Comparison of ENCODE assay signal across 8 cellular contexts in genomic region chr2:238256594-238257104, GRCh38. TPM values are rescaled to one million over a fixed set of nuclear protein-coding genes. Genes with fewer than 3 reads are reported as not detected.
DNase-seq lines count a peak whose midpoint lies in the region; ATAC-seq and TF ChIP-seq lines count a peak whose summit lies in the region.

No MANE protein-coding gene starts in this region.

- H3K9me3 ChIP-seq in CD4-positive, alpha-beta memory T cell (ENCODE audit: control insufficient read depth in 1 of 2, low read length in 2 of 2): no peaks in the 10 kb centered on the region
- H3K9me3 ChIP-seq in HEK293 (ENCODE audit: control insufficient read depth, insufficient read depth, low read depth, low read length) (no peaks in the 10 kb centered on the region), left lung (no peaks in the 10 kb centered on the region)

- peak overlapping the region in 5 of 7 donors; percentile 37 to 78 (median 53) for H3K27ac Mint-ChIP-seq in CD4-positive, alpha-beta memory T cell

- H3K4me3 Mint-ChIP-seq in CD4-positive, alpha-beta memory T cell: no peak overlapping the region

- TF ChIP-seq CTCF in HEK293 (tag by site-specific recombination; IDR thresholded peaks at IDR 0.05) (peak; percentile 84), left lung (IDR thresholded peaks at IDR 0.05) (peak; percentile 70 to 78)

- CTCF ChIA-PET in CD4-positive, alpha-beta memory T cell (lab: Charles Lee; ENCODE audit: partially characterized antibody): interaction anchor here (0.5 to 4.5 kb wide), 2 partner anchors 8 to 205 kb away, joined by 3 to 25 read pairs; no protein-coding TSS in a partner anchor
- CTCF ChIA-PET in HEK293 (lab: Yijun Ruan, JAX): interaction anchor here (0.6 to 3.5 kb wide), 27 partner anchors 9 to 1570 kb away, joined by 3 to 36 read pairs (median 3); partner anchors contain the start of genes HES6 and SCLY

- H3K4me1 Mint-ChIP-seq in CD4-positive, alpha-beta memory T cell: peaks cover 0 to 17% (median 5%) of the 10 kb centered on the region in 4 donors

- peaks cover 18 to 59% of the 10 kb centered on the region in 2 donors for H3K36me3 Mint-ChIP-seq in CD4-positive, alpha-beta memory T cell

- no peaks in the 10 kb centered on the region for H3K27me3 ChIP-seq in CD4-positive, alpha-beta memory T cell (ENCODE audit: insufficient read depth, low read length)
- H3K27me3 ChIP-seq in left lung: no peaks in the 10 kb centered on the region

- ATAC-seq in left lung (peak; percentile 97), HG02623 (IDR thresholded peaks at IDR 0.05; ENCODE audit: unreplicated experiment) (no peak)

- peak; percentile 71 to 82 (median 76) for DNase-seq in CD4-positive, alpha-beta memory T cell
- peak; percentile 91 for DNase-seq in NCI-H460 (ENCODE audit: extremely low read depth, low read depth)
- peak; percentile 31 to 55 (median 42) for DNase-seq in activated CD4-positive, CD25-positive, alpha-beta regulatory T cell (lab: John Stamatoyannopoulos, UW)
- DNase-seq in central memory CD4-positive, alpha-beta T cell: peak; percentile 75
- peak; percentile 83 to 89 for DNase-seq in left lung
- DNase-seq in stimulated activated CD8-positive, alpha-beta memory T cell treated with anti-CD3 and anti-CD28 coated beads, Interleukin-15, amount 100 ng/mL, for 1 hour (ENCODE audit: low read depth): peak; percentile 30

- H3K27ac ChIP-seq in CD4-positive, alpha-beta memory T cell (ENCODE audit: low read depth, low read length): no peak overlapping the region
- H3K27ac ChIP-seq in HEK293 (ENCODE audit: extremely low read depth, low read depth, low read length) (no peak overlapping the region), left lung (no peak overlapping the region)

- H3K4me1 ChIP-seq in CD4-positive, alpha-beta memory T cell (ENCODE audit: insufficient read depth, low read length): no peaks in the 10 kb centered on the region
- no peaks in the 10 kb centered on the region for H3K4me1 ChIP-seq in HEK293 (ENCODE audit: control insufficient read depth, insufficient read depth, low read length)
- no peaks in the 10 kb centered on the region for H3K4me1 ChIP-seq in left lung

- H3K36me3 ChIP-seq in CD4-positive, alpha-beta memory T cell (ENCODE audit: insufficient read depth, low read length): peaks cover 20% of the 10 kb centered on the region
- H3K36me3 ChIP-seq in HEK293 (ENCODE audit: control insufficient read depth in 2 of 2, insufficient read depth in 1 of 2, low read length in 2 of 2) (peaks cover 0 to 22% of the 10 kb centered on the region in 2 experiments; a peak in 1 of 3 replicates), left lung (peaks cover 0 to 90% of the 10 kb centered on the region in 2 donors)

- H3K27me3 Mint-ChIP-seq in CD4-positive, alpha-beta memory T cell: no peaks in the 10 kb centered on the region

- no peak overlapping the region for H3K4me3 ChIP-seq in CD4-positive, alpha-beta memory T cell (ENCODE audit: low read length in 2 of 2)
- H3K4me3 ChIP-seq in HEK293 (ENCODE audit: low read depth, low read length) (no peak overlapping the region), left lung (no peak overlapping the region)

- intact Hi-C loops in CD4-positive, alpha-beta memory T cell (cut with micrococcal nuclease): no loop called here
- intact Hi-C loops in left lung (cut with DNase I): no loop called here

- POLR2A ChIA-PET in CD4-positive, alpha-beta memory T cell (lab: Charles Lee; ENCODE audit: partially characterized antibody): no interaction called here
- POLR2A ChIA-PET in HEK293 (lab: Yijun Ruan, JAX): no interaction called here

- H3K9me3 Mint-ChIP-seq in CD4-positive, alpha-beta memory T cell: no peaks in the 10 kb centered on the region

TF ChIP-seq in HEK293, 187 proteins besides CTCF, POLR2A, EP300 and RAD21 (continues in another document):
- TF ChIP-seq ZNF426 (tag by site-specific recombination; IDR thresholded peaks at IDR 0.05) (no peak), ZNF791 (tag by site-specific recombination; IDR thresholded peaks at IDR 0.05) (no peak), ZNF600 (tag by site-specific recombination; IDR thresholded peaks at IDR 0.05) (peak; percentile 46; the same call in 1 of the 2 replicates), ZNF398 (tag by site-specific recombination; IDR thresholded peaks at IDR 0.05) (no peak), ZNF169 (tag by site-specific recombination; IDR thresholded peaks at IDR 0.05) (no peak), ZBTB44 (tag by site-specific recombination; IDR thresholded peaks at IDR 0.05) (peak; percentile 71; the same call in 1 of the 2 replicates), ZNF692 (tag by site-specific recombination; IDR thresholded peaks at IDR 0.05) (peak; percentile 83), SP7 (tag by site-specific recombination; IDR thresholded peaks at IDR 0.05) (0 out of 2 replicates have a peak, but pooled peaks have one; percentile 15), ZNF654 (tag by site-specific recombination; IDR thresholded peaks at IDR 0.05; ENCODE audit: low read depth) (peak; percentile 74), ZNF660 (tag by site-specific recombination; IDR thresholded peaks at IDR 0.05) (peak; percentile 72; the same call in 1 of the 2 replicates), ZNF501 (tag by site-specific recombination; IDR thresholded peaks at IDR 0.05) (0 out of 2 replicates have a peak, but pooled peaks have one; percentile 23), FEZF1 (tag by site-specific recombination; IDR thresholded peaks at IDR 0.05) (no peak), WT1 (tag by site-specific recombination; IDR thresholded peaks at IDR 0.05) (no peak)

RNA-seq across cellular contexts. Expression of gene HES6, which starts 16.8 kb away (rescaled TPM):
- total RNA-seq in CD4-positive, alpha-beta memory T cell: 1 to 10 TPM in 1 of 2 experiments, under 1 TPM in 1; 0.67 to 2.1 TPM
- polyA plus RNA-seq in CD4-positive, alpha-beta memory T cell: 1 to 10 TPM in 1 of 2 donors, under 1 TPM in 1; 0.99 to 4.9 TPM
- 10.1 and 10.5 TPM in 2 replicates for total RNA-seq in NCI-H460 (2014; rRNA removed; shearing (Covaris generic))
- polyA plus RNA-seq in NCI-H460 (2014; cell fraction: nucleus; rRNA removed): 78.0 and 103 TPM in 2 replicates
- total RNA-seq in left lung: 1 to 10 TPM; 7.6 to 8.8 TPM

RNA-seq across cellular contexts. Expression of gene PER2, which starts 31.8 kb away (rescaled TPM):
- 10 to 100 TPM; 11.5 to 13.4 TPM for total RNA-seq in CD4-positive, alpha-beta memory T cell
- 1 to 10 TPM in 1 of 2 donors, under 1 TPM in 1; 0.42 to 5.3 TPM for polyA plus RNA-seq in CD4-positive, alpha-beta memory T cell
- total RNA-seq in NCI-H460 (2014; rRNA removed; shearing (Covaris generic)): 4.2 and 4.5 TPM in 2 replicates
- 4.0 and 7.9 TPM in 2 replicates for polyA plus RNA-seq in NCI-H460 (2014; cell fraction: nucleus; rRNA removed)
- total RNA-seq in left lung: 10 to 100 TPM in 1 of 2 donors, 1 to 10 TPM in 1; 7.7 to 14.2 TPM

RNA-seq across cellular contexts. Expression of gene ILKAP, which starts 53.2 kb away (rescaled TPM):
- total RNA-seq in CD4-positive, alpha-beta memory T cell: 10 to 100 TPM; 78.2 to 87.8 TPM
- 10 to 100 TPM; 44.4 to 48.3 TPM for polyA plus RNA-seq in CD4-positive, alpha-beta memory T cell
- 24.2 and 25.3 TPM in 2 replicates for total RNA-seq in NCI-H460 (2014; rRNA removed; shearing (Covaris generic))
- polyA plus RNA-seq in NCI-H460 (2014; cell fraction: nucleus; rRNA removed): 35.0 and 42.3 TPM in 2 replicates
- 10 to 100 TPM; 30.6 to 40.5 TPM for total RNA-seq in left lung

Comparison
In these comparisons a context has a peak if more than half of its experiments do, and no peak if none do; other contexts are left out.
1. DNase-seq: peak in every context shown above with its lines; median percentile 91 in NCI-H460; 86 in left lung; 76 in CD4-positive, alpha-beta memory T cell; 75 in central memory CD4-positive, alpha-beta T cell; 42 in activated CD4-positive, CD25-positive, alpha-beta regulatory T cell; 30 in stimulated activated CD8-positive, alpha-beta memory T cell treated with anti-CD3 and anti-CD28 coated beads, Interleukin-15, amount 100 ng/mL, for 1 hour.